ENCODE assay signal across 14 cellular contexts in the genomic region with DNA sequence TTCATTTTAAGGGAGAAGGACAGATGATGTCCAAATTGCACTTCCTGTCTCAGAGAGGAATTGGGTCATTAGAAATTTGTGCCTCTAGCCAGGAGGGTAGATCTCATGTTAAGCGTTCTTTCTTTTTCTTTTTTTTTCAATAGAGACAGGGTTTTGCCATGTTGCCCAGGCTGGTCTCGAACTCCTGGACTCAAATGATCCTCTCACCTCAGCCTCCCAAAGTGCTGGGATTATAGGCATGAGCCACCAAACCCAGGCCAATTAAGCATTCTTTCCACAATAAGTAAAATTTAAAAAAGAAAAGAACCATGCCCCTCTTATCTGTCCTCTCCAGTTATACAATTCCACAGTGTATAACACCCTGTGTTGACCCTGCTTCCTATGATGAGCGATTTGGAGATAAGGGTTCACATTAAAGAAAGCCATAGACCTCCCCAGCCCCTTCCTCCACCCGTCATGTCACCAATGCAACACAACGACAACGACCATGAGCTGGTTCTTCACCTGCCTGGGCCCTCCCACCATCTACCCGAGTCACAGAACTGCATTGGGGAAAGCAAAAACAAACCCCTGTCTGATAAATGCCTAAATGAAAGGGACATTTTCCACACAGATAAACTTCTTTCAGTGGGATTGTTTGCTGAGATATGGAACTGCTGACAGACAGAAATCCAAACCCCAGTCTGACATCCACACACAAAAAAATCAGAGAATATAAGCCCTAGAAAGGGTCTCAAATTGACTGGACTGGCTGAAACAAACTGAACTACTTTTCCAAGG. TPM values are rescaled to one million over a fixed set of nuclear protein-coding genes. Genes with fewer than 3 reads are reported as not detected.
A peak's percentile ranks its signal among the peaks of the same experiment; 100 is the strongest.
DNase-seq lines count a peak whose midpoint lies in the region; ATAC-seq, FAIRE-seq and TF ChIP-seq lines count a peak whose summit lies in the region.
"Had no signal": no experiment of that assay in that cellular context is flagged by ENCODE, and none has a peak within 500 bp of the region (broad histone marks: within the 10 kb centered on the region; RNA-seq: fewer than 3 reads in every experiment).

No MANE protein-coding gene starts in this region.

- ATAC-seq in K562: peak; percentile 41
- ATAC-seq in natural killer cell treated with Interleukin-12 subunit alpha and Interleukin-12 subunit beta and Interleukin-15 and Interleukin-18, amount 100 ng/mL, for 72 hours: no peak
- ATAC-seq in upper lobe of right lung: no peak
- ATAC-seq in aorta (ENCODE audit: low FRiP score): no peak
- ATAC-seq: WTC11 had no signal

- H3K4me2 ChIP-seq in K562 (ENCODE audit: insufficient read depth, low read length): no peak overlapping the region

- TF ChIP-seq RAD21 in K562 (CRISPR knock-in tag; conservative IDR thresholded peaks at IDR 0.05 in 1 of 2, IDR thresholded peaks at IDR 0.05 in 1 of 2): no peak

- H3K36me3 Mint-ChIP-seq in natural killer cell treated with Interleukin-12 subunit alpha and Interleukin-12 subunit beta and Interleukin-15 and Interleukin-18, amount 100 ng/mL, for 72 hours: no peaks in the 10 kb centered on the region
- H3K36me3 Mint-ChIP-seq in activated T-helper 2 cell treated with anti-CD3 and anti-CD28 coated beads, Interferon-gamma antibody, Interleukin-2, Interleukin-4, amounts not matched to agents 10 μg/mL and 5 μg/mL and 100 μg/mL, durations not matched to agents 14 hours and 24 hours and 36 hours (ENCODE audit: low read depth): peaks cover 67% of the 10 kb centered on the region

- POLR2A ChIA-PET in K562 (lab: Yijun Ruan, JAX): interaction anchor here (0.9 kb wide), 2 partner anchors 13 to 18 kb away, joined by 3 to 5 read pairs; no protein-coding TSS in a partner anchor

- H3K36me3 ChIP-seq in right atrium auricular region (peaks cover 52% of the 10 kb centered on the region), K562 (ENCODE audit: control insufficient read depth, insufficient read depth, low read length) (no peaks in the 10 kb centered on the region; the same call in 2 of the 3 replicates), upper lobe of right lung (peaks cover 56% of the 10 kb centered on the region), aorta (ENCODE audit: control insufficient read depth in 1 of 2, insufficient read depth in 2 of 2, low read length in 1 of 2) (no peaks in the 10 kb centered on the region)
- H3K36me3 ChIP-seq: uterus had no signal

- H3K4me1 ChIP-seq in right atrium auricular region (peaks cover 0 to 78% of the 10 kb centered on the region in 2 donors), K562 (replicated peaks in 1 of 2; ENCODE audit: control insufficient read depth in 2 of 2, insufficient read depth in 2 of 2, low read length in 2 of 2) (peaks cover 13 to 30% of the 10 kb centered on the region in 2 experiments; a peak in 4 of 5 replicates), upper lobe of right lung (peaks cover 72% of the 10 kb centered on the region), aorta (ENCODE audit: control insufficient read depth in 1 of 2, insufficient read depth in 2 of 2, low read length in 2 of 2) (no peaks in the 10 kb centered on the region)

- peak; percentile 30; the same call in 1 of the 2 replicates for TF ChIP-seq EP300 in K562 (IDR thresholded peaks at IDR 0.05; ENCODE audit: low read length)

- CTCF ChIA-PET in K562 (lab: Yijun Ruan, JAX; ENCODE audit: low intra/inter-chr PET ratio): no interaction called here

- DNase-seq in right atrium auricular region (ENCODE audit: low spot score) (no peak), cardiac septum (ENCODE audit: low spot score) (no peak), K562 (ENCODE audit: extremely low read depth in 1 of 4, low spot score in 3 of 4) (peak; percentile 44 to 55 (median 52)), upper lobe of right lung (no peak), aorta (no peak), activated gamma-delta T cell (lab: John Stamatoyannopoulos, UW) (no peak)
- DNase-seq in natural killer cell treated with Interleukin-12 subunit alpha and Interleukin-12 subunit beta and Interleukin-15 and Interleukin-18, amount 100 ng/mL, for 72 hours (ENCODE audit: low spot score): no peak
- no peak for DNase-seq in activated T-helper 2 cell treated with anti-CD3 and anti-CD28 coated beads, Interferon-gamma antibody, Interleukin-2, Interleukin-4, amounts not matched to agents 10 μg/mL and 5 μg/mL and 100 μg/mL, durations not matched to agents 14 hours and 24 hours and 36 hours (ENCODE audit: low spot score)
- DNase-seq: activated T-cell treated with anti-CD3 and anti-CD28 coated beads, Interleukin-2, amount 50 U/mL, for 1 hour; MM.1S; NCI-H2171 treated with DMSO at 0.1 percent for 48 hours; uterus had no signal

- no peaks in the 10 kb centered on the region for H3K9me1 ChIP-seq in K562 (ENCODE audit: control insufficient read depth, insufficient read depth, low read length)

- H3K27me3 ChIP-seq in right atrium auricular region: no peaks in the 10 kb centered on the region
- H3K27me3 ChIP-seq in K562 (ENCODE audit: control insufficient read depth in 2 of 2, insufficient read depth in 2 of 2, low read length in 2 of 2): peaks cover 0 to under 1% of the 10 kb centered on the region in 2 experiments; a peak in 1 of 5 replicates
- no peaks in the 10 kb centered on the region for H3K27me3 ChIP-seq in upper lobe of right lung
- H3K27me3 ChIP-seq in aorta (ENCODE audit: control insufficient read depth in 1 of 2, insufficient read depth in 2 of 2, low read length in 1 of 2): no peaks in the 10 kb centered on the region
- H3K27me3 ChIP-seq: uterus had no signal

- in situ Hi-C loops in K562 (cut with MboI): no loop called here

- peak overlapping the region; percentile 18 for H3K4me3 Mint-ChIP-seq in natural killer cell treated with Interleukin-12 subunit alpha and Interleukin-12 subunit beta and Interleukin-15 and Interleukin-18, amount 100 ng/mL, for 72 hours
- H3K4me3 Mint-ChIP-seq in activated T-helper 2 cell treated with anti-CD3 and anti-CD28 coated beads, Interferon-gamma antibody, Interleukin-2, Interleukin-4, amounts not matched to agents 10 μg/mL and 5 μg/mL and 100 μg/mL, durations not matched to agents 14 hours and 24 hours and 36 hours (ENCODE audit: low read depth): no peak overlapping the region
- H3K4me3 Mint-ChIP-seq: WTC11 had no signal

- H3K27me3 Mint-ChIP-seq in natural killer cell treated with Interleukin-12 subunit alpha and Interleukin-12 subunit beta and Interleukin-15 and Interleukin-18, amount 100 ng/mL, for 72 hours: no peaks in the 10 kb centered on the region
- no peaks in the 10 kb centered on the region for H3K27me3 Mint-ChIP-seq in activated T-helper 2 cell treated with anti-CD3 and anti-CD28 coated beads, Interferon-gamma antibody, Interleukin-2, Interleukin-4, amounts not matched to agents 10 μg/mL and 5 μg/mL and 100 μg/mL, durations not matched to agents 14 hours and 24 hours and 36 hours (ENCODE audit: low read depth)

- intact Hi-C loops in cardiac septum (cut with DNase I): loop anchor here (5.0 kb wide), 1 partner anchor 37 kb away; a partner anchor contains a TSS
- intact Hi-C loops in K562 (cut with micrococcal nuclease): loop anchor here (5.0 to 10.0 kb wide), 2 partner anchors 37 to 275 kb away; a partner anchor contains a TSS
- intact Hi-C loops in upper lobe of right lung (cut with DNase I): no loop called here
- intact Hi-C loops in activated T-helper 2 cell treated with anti-CD3 and anti-CD28 coated beads, Interferon-gamma antibody, Interleukin-2, Interleukin-4, amounts not matched to agents 10 μg/mL and 5 μg/mL and 100 μg/mL, durations not matched to agents 14 hours and 24 hours and 36 hours (cut with micrococcal nuclease): loop anchor here (5.0 to 10.0 kb wide), 2 partner anchors 37 to 275 kb away; a partner anchor contains a TSS
- intact Hi-C loops in aorta (cut with DNase I): loop anchor here (5.0 kb wide), 2 partner anchors 32 to 132 kb away; no protein-coding TSS in a partner anchor

- no peaks in the 10 kb centered on the region for H3K9me3 Mint-ChIP-seq in natural killer cell treated with Interleukin-12 subunit alpha and Interleukin-12 subunit beta and Interleukin-15 and Interleukin-18, amount 100 ng/mL, for 72 hours
- no peaks in the 10 kb centered on the region for H3K9me3 Mint-ChIP-seq in activated T-helper 2 cell treated with anti-CD3 and anti-CD28 coated beads, Interferon-gamma antibody, Interleukin-2, Interleukin-4, amounts not matched to agents 10 μg/mL and 5 μg/mL and 100 μg/mL, durations not matched to agents 14 hours and 24 hours and 36 hours
- H3K9me3 Mint-ChIP-seq: WTC11 had no signal

- TF ChIP-seq CTCF in right atrium auricular region (IDR thresholded peaks at IDR 0.05): no peak
- no peak for TF ChIP-seq CTCF in K562 (IDR thresholded peaks at IDR 0.05 in 2 of 3, conservative IDR thresholded peaks at IDR 0.05 in 1 of 3; ENCODE audit: insufficient read depth in 2 of 3, low read depth in 1 of 3, low read length in 3 of 3)
- TF ChIP-seq CTCF in upper lobe of right lung (IDR thresholded peaks at IDR 0.05): no peak

- 17% methylated on average over 7 of the region's 7 CpGs for WGBS in K562 (ENCODE audit: insufficient coverage, low coverage, missing lambda C conversion rate)
- WGBS in aorta, 2 donors: 61 to 69% methylated on average over 7 of the region's 7 CpGs

- H3K4me3 ChIP-seq in right atrium auricular region: no peak overlapping the region
- no peak overlapping the region for H3K4me3 ChIP-seq in K562
- H3K4me3 ChIP-seq in upper lobe of right lung: no peak overlapping the region
- H3K4me3 ChIP-seq in aorta (ENCODE audit: low read length in 2 of 2): no peak overlapping the region
- H3K4me3 ChIP-seq: uterus had no signal

- no TSS peak for BruUV-seq in K562 (replicated peaks; lab: Mats Ljungman, UMichigan)

- FAIRE-seq in K562 (lab: Jason Lieb, UNC): peak; percentile 37

- H3K9ac ChIP-seq in K562 (ENCODE audit: insufficient read depth in 1 of 2, low read depth in 2 of 2, low read length in 2 of 2): no peak overlapping the region

- TF ChIP-seq POLR2A in K562 (conservative IDR thresholded peaks at IDR 0.05): no peak

- H3K9me3 ChIP-seq in right atrium auricular region (no peaks in the 10 kb centered on the region), K562 (replicated peaks; ENCODE audit: control insufficient read depth, insufficient read depth, low read depth, low read length) (no peaks in the 10 kb centered on the region), upper lobe of right lung (no peaks in the 10 kb centered on the region), aorta (ENCODE audit: control insufficient read depth, low read length) (no peaks in the 10 kb centered on the region)
- H3K9me3 ChIP-seq: uterus had no signal

- H3K79me2 ChIP-seq in K562 (ENCODE audit: control insufficient read depth, insufficient read depth, low read length): no peaks in the 10 kb centered on the region

- H2AFZ ChIP-seq in K562 (ENCODE audit: low read depth, low read length): no peak overlapping the region

- H3K4me1 Mint-ChIP-seq in natural killer cell treated with Interleukin-12 subunit alpha and Interleukin-12 subunit beta and Interleukin-15 and Interleukin-18, amount 100 ng/mL, for 72 hours (ENCODE audit: low read depth in 2 of 2): peaks cover 45 to 50% of the 10 kb centered on the region in 2 donors
- H3K4me1 Mint-ChIP-seq in activated T-helper 2 cell treated with anti-CD3 and anti-CD28 coated beads, Interferon-gamma antibody, Interleukin-2, Interleukin-4, amounts not matched to agents 10 μg/mL and 5 μg/mL and 100 μg/mL, durations not matched to agents 14 hours and 24 hours and 36 hours (ENCODE audit: low read depth): peaks cover 38% of the 10 kb centered on the region

- H3K27ac ChIP-seq in right atrium auricular region (peak overlapping the region; percentile 54 to 58), K562 (ENCODE audit: extremely low read depth, low read depth, low read length) (no peak overlapping the region), upper lobe of right lung (peak overlapping the region; percentile 55), aorta (ENCODE audit: low read depth in 1 of 2, low read length in 2 of 2) (no peak overlapping the region)

- peaks cover 33% of the 10 kb centered on the region for H4K20me1 ChIP-seq in K562 (replicated peaks; ENCODE audit: control insufficient read depth, insufficient read depth, low read length)

- H3K27ac Mint-ChIP-seq in natural killer cell treated with Interleukin-12 subunit alpha and Interleukin-12 subunit beta and Interleukin-15 and Interleukin-18, amount 100 ng/mL, for 72 hours: peak overlapping the region; percentile 95 to 98
- no peak overlapping the region for H3K27ac Mint-ChIP-seq in activated T-helper 2 cell treated with anti-CD3 and anti-CD28 coated beads, Interferon-gamma antibody, Interleukin-2, Interleukin-4, amounts not matched to agents 10 μg/mL and 5 μg/mL and 100 μg/mL, durations not matched to agents 14 hours and 24 hours and 36 hours
- H3K27ac Mint-ChIP-seq: WTC11 had no signal

RNA-seq across cellular contexts. Expression of a gene that starts 37.3 kb away (rescaled TPM):
- total RNA-seq in right atrium auricular region (10 to 100 TPM; 22.0 to 25.9 TPM), cardiac septum (50.6 TPM), K562 (2014; rRNA removed) (2.0 and 2.9 TPM in 2 replicates), K562 (2014; rRNA removed; fragmentation: Illumina TruSeq; extraction: Trizol) (2.3 and 2.5 TPM in 2 replicates), K562 (2015; rRNA removed; fragmentation: Illumina TruSeq; extraction: Trizol) (1.7 and 2.2 TPM in 2 replicates), K562 (2021) (5.5 and 6.5 TPM in 2 replicates), upper lobe of right lung (46.0 TPM), aorta (10 to 100 TPM; 60.4 to 61.6 TPM)
- 12.8 and 19.4 TPM in 2 replicates for total RNA-seq in K562 (2011; cell fraction: chromatin; rRNA removed; ENCODE audit: low replicate concordance)
- 8.0 and 10.2 TPM in 2 replicates for total RNA-seq in K562 (2011; cell fraction: nucleolus; rRNA removed)
- total RNA-seq in K562 (2011; cell fraction: nucleoplasm; rRNA removed): 7.7 and 9.5 TPM in 2 replicates
- polyA plus RNA-seq in K562 (2011; rRNA removed) (3.4 and 4.2 TPM in 2 replicates), K562 (2014; fragmentation: Illumina TruSeq; extraction: Trizol) (2.5 and 3.1 TPM in 2 replicates), K562 (2014; fragmentation: Nextera tagmentation; extraction: Ambion mirVana) (under 1 TPM; 0.41 to 0.45 TPM), K562 (2014; rRNA removed) (2.3 and 2.8 TPM in 2 replicates), aorta (10 to 100 TPM in 1 of 2 donors, 1 to 10 TPM in 1; 5.3 to 10.0 TPM)
- polyA plus RNA-seq in K562 (2011; cell fraction: cytosol; rRNA removed): 2.8 and 3.3 TPM in 2 replicates
- 4.0 and 4.1 TPM in 2 replicates for polyA plus RNA-seq in K562 (2011; cell fraction: nucleus; rRNA removed)
- 3.3 and 5.5 TPM in 2 replicates for polyA plus RNA-seq in K562 (2012)
- 4.5 and 5.0 TPM in 2 replicates for polyA minus RNA-seq in K562 (2011; rRNA and poly(A)+ RNA removed)
- polyA minus RNA-seq in K562 (2011; cell fraction: cytosol; rRNA and poly(A)+ RNA removed): 2.5 and 4.4 TPM in 2 replicates
- 4.7 and 5.2 TPM in 2 replicates for polyA minus RNA-seq in K562 (2011; cell fraction: nucleus; rRNA and poly(A)+ RNA removed)
- 10 to 100 TPM; 40.5 to 73.9 TPM for total RNA-seq in natural killer cell treated with Interleukin-12 subunit alpha and Interleukin-12 subunit beta and Interleukin-15 and Interleukin-18, amount 100 ng/mL, for 72 hours
- 39.8 and 48.1 TPM in 2 replicates for total RNA-seq in activated T-helper 2 cell treated with anti-CD3 and anti-CD28 coated beads, Interferon-gamma antibody, Interleukin-2, Interleukin-4, amounts not matched to agents 10 μg/mL and 5 μg/mL and 100 μg/mL, durations not matched to agents 14 hours and 24 hours and 36 hours

RNA-seq across cellular contexts. Expression of a gene that starts 59.8 kb away (rescaled TPM):
- total RNA-seq in right atrium auricular region (not detected), cardiac septum (not detected), K562 (2014; rRNA removed) (not detected in 2 replicates), K562 (2014; rRNA removed; fragmentation: Illumina TruSeq; extraction: Trizol) (not detected in 2 replicates), K562 (2015; rRNA removed; fragmentation: Illumina TruSeq; extraction: Trizol) (not detected in 2 replicates), K562 (2021) (not detected in 2 replicates), upper lobe of right lung (0.26 TPM), aorta (not detected)
- not detected in 2 replicates for total RNA-seq in K562 (2011; cell fraction: chromatin; rRNA removed; ENCODE audit: low replicate concordance)
- not detected in 2 replicates for total RNA-seq in K562 (2011; cell fraction: nucleolus; rRNA removed)
- total RNA-seq in K562 (2011; cell fraction: nucleoplasm; rRNA removed): not detected in 2 replicates
- polyA plus RNA-seq in K562 (2011; rRNA removed) (not detected in 2 replicates), K562 (2014; fragmentation: Illumina TruSeq; extraction: Trizol) (not detected in 2 replicates), K562 (2014; fragmentation: Nextera tagmentation; extraction: Ambion mirVana) (not detected), K562 (2014; rRNA removed) (not detected in 2 replicates), aorta (not detected)
- polyA plus RNA-seq in K562 (2011; cell fraction: cytosol; rRNA removed): not detected in 2 replicates
- polyA plus RNA-seq in K562 (2011; cell fraction: nucleus; rRNA removed): not detected in 2 replicates
- polyA plus RNA-seq in K562 (2012): not detected in 2 replicates
- not detected in 2 replicates for polyA minus RNA-seq in K562 (2011; rRNA and poly(A)+ RNA removed)
- not detected in 2 replicates for polyA minus RNA-seq in K562 (2011; cell fraction: cytosol; rRNA and poly(A)+ RNA removed)
- not detected in 2 replicates for polyA minus RNA-seq in K562 (2011; cell fraction: nucleus; rRNA and poly(A)+ RNA removed)
- not detected for total RNA-seq in natural killer cell treated with Interleukin-12 subunit alpha and Interleukin-12 subunit beta and Interleukin-15 and Interleukin-18, amount 100 ng/mL, for 72 hours
- not detected in 2 replicates for total RNA-seq in activated T-helper 2 cell treated with anti-CD3 and anti-CD28 coated beads, Interferon-gamma antibody, Interleukin-2, Interleukin-4, amounts not matched to agents 10 μg/mL and 5 μg/mL and 100 μg/mL, durations not matched to agents 14 hours and 24 hours and 36 hours
- total RNA-seq: omental fat pad, uterus had no signal

Comparison
In these comparisons a context has a peak if more than half of its experiments do, and no peak if none do; other contexts are left out.
1. DNase-seq: peak in K562 (4 of 4); none in right atrium auricular region (single experiment), cardiac septum (single experiment), natural killer cell treated with Interleukin-12 subunit alpha and Interleukin-12 subunit beta and Interleukin-15 and Interleukin-18, amount 100 ng/mL, for 72 hours (single experiment), upper lobe of right lung (single experiment), activated T-helper 2 cell treated with anti-CD3 and anti-CD28 coated beads, Interferon-gamma antibody, Interleukin-2, Interleukin-4, amounts not matched to agents 10 μg/mL and 5 μg/mL and 100 μg/mL, durations not matched to agents 14 hours and 24 hours and 36 hours (single experiment), aorta (0 of 2) and activated gamma-delta T cell (single experiment).
2. H3K27ac ChIP-seq: peak in right atrium auricular region (2 of 2) and upper lobe of right lung (single experiment); none in K562 (single experiment) and aorta (0 of 2).